ENCODE assay signal across 12 cellular contexts in genomic region chr17:792277-792676, GRCh38. TPM values are rescaled to one million over a fixed set of nuclear protein-coding genes. Genes with fewer than 3 reads are reported as not detected.
DNase-seq lines count a peak whose midpoint lies in the region; TF ChIP-seq lines count a peak whose summit lies in the region.
"Had no signal": no experiment of that assay in that cellular context is flagged by ENCODE, and none has a peak within 500 bp of the region (broad histone marks: within the 10 kb centered on the region; RNA-seq: fewer than 3 reads in every experiment).

No MANE protein-coding gene starts in this region.

- intact Hi-C loops in esophagus squamous epithelium (cut with DNase I) = loop anchor here (10.0 kb wide), 1 partner anchor 83 kb away; no protein-coding TSS in a partner anchor

- H3K4me3 ChIP-seq in esophagus squamous epithelium (no peak overlapping the region), retinal pigment epithelial cell (ENCODE audit: low read length) (no peak overlapping the region), BE2C (ENCODE audit: low read depth, low read length) (no peak overlapping the region)
- no peak overlapping the region for H3K4me3 ChIP-seq in effector memory CD4-positive, alpha-beta T cell (ENCODE audit: insufficient read depth, low read depth, low read length, poor library complexity, severe bottlenecking)
- H3K4me3 ChIP-seq: BLaER1 treated with 17β-estradiol and CSF1 and Interleukin-3, amounts not matched to agents 10 nM and 100 nM; prostate gland had no signal

- H3K9me3 ChIP-seq in esophagus squamous epithelium = no peaks in the 10 kb centered on the region
- H3K9me3 ChIP-seq in BE2C = no peaks in the 10 kb centered on the region
- H3K9me3 ChIP-seq in effector memory CD4-positive, alpha-beta T cell (ENCODE audit: control insufficient read depth, low read length) = no peaks in the 10 kb centered on the region
- H3K9me3 ChIP-seq: BLaER1 treated with 17β-estradiol and CSF1 and Interleukin-3, amounts not matched to agents 10 nM and 100 nM; prostate gland had no signal

- H3K36me3 ChIP-seq in esophagus squamous epithelium (peaks cover 0 to 49% (median 12%) of the 10 kb centered on the region in 3 donors), BE2C (peaks cover 7% of the 10 kb centered on the region)
- peaks cover 47% of the 10 kb centered on the region for H3K36me3 ChIP-seq in effector memory CD4-positive, alpha-beta T cell (ENCODE audit: control insufficient read depth, insufficient read depth, low read length)

- POLR2A ChIA-PET in RWPE1 (lab: Yijun Ruan, JAX; ENCODE audit: low non-redundant PET) = no interaction called here

- CTCF ChIA-PET in RWPE1 (lab: Yijun Ruan, JAX) = interaction anchor here (1.5 kb wide), 1 partner anchor 189 kb away, joined by 7 read pairs; no protein-coding TSS in a partner anchor

- no peak for TF ChIP-seq POLR2A in esophagus squamous epithelium (IDR thresholded peaks at IDR 0.05)

- 47 to 57% methylated on average over 6 to 8 of the region's 9 CpGs for WGBS in esophagus squamous epithelium, 2 donors

- DNase-seq in HCEC 1CT (peak; percentile 12), RWPE1 (ENCODE audit: low spot score) (no peak), esophagus squamous epithelium (lab: John Stamatoyannopoulos, UW) (no peak), retinal pigment epithelial cell (ENCODE audit: low read depth) (no peak), BE2C (no peak)
- no peak for DNase-seq in activated naive CD4-positive, alpha-beta T cell treated with Interleukin-2 at 50 U/mL for 16 hours
- DNase-seq in effector memory CD4-positive, alpha-beta T cell = no peak
- DNase-seq: activated B cell treated with CpG ODN at 0.5 μM for 24 hours, left colon, NCI-H1092 had no signal

- H3K4me1 ChIP-seq in esophagus squamous epithelium (peaks cover 14 to 80% (median 14%) of the 10 kb centered on the region in 3 donors), BE2C (no peaks in the 10 kb centered on the region)
- no peaks in the 10 kb centered on the region for H3K4me1 ChIP-seq in effector memory CD4-positive, alpha-beta T cell (ENCODE audit: control insufficient read depth, insufficient read depth, low read length, poor library complexity, severe bottlenecking)
- H3K4me1 ChIP-seq: prostate gland had no signal

- H3K27ac ChIP-seq in RWPE1 (peak overlapping the region; percentile 98), esophagus squamous epithelium (peak overlapping the region in 3 of 4 donors; percentile 50 to 95 (median 63))
- no peak overlapping the region for H3K27ac ChIP-seq in effector memory CD4-positive, alpha-beta T cell (ENCODE audit: insufficient read depth, low read length, poor library complexity, severe bottlenecking)
- H3K27ac ChIP-seq: BLaER1 treated with 17β-estradiol and CSF1 and Interleukin-3, amounts not matched to agents 10 nM and 100 nM; prostate gland had no signal

- TF ChIP-seq CTCF in RWPE1 (conservative IDR thresholded peaks at IDR 0.05; ENCODE audit: low read depth) = no peak
- TF ChIP-seq CTCF in esophagus squamous epithelium (IDR thresholded peaks at IDR 0.05) = no peak
- peak; percentile 18 for TF ChIP-seq CTCF in retinal pigment epithelial cell (conservative IDR thresholded peaks at IDR 0.05; ENCODE audit: low read depth, low read length)
- no peak for TF ChIP-seq CTCF in BE2C (IDR thresholded peaks at IDR 0.05; ENCODE audit: low read depth, low read length)

- no peaks in the 10 kb centered on the region for H3K27me3 ChIP-seq in esophagus squamous epithelium
- H3K27me3 ChIP-seq in BE2C = no peaks in the 10 kb centered on the region
- no peaks in the 10 kb centered on the region for H3K27me3 ChIP-seq in effector memory CD4-positive, alpha-beta T cell (replicated peaks; ENCODE audit: control insufficient read depth, insufficient read depth, low read length, poor library complexity, severe bottlenecking)
- H3K27me3 ChIP-seq: BLaER1 treated with 17β-estradiol and CSF1 and Interleukin-3, amounts not matched to agents 10 nM and 100 nM had no signal

RNA-seq across cellular contexts. Expression of gene MRM3, which starts 10.1 kb away (rescaled TPM):
- 10 to 100 TPM; 15.7 to 25.7 (median 18.7) TPM for total RNA-seq in esophagus squamous epithelium
- polyA plus RNA-seq in BE2C (2012; ENCODE audit: insufficient read depth, insufficient read length, low read depth) = 23.0 TPM

RNA-seq across cellular contexts. Expression of gene GLOD4, which starts 10.2 kb away (rescaled TPM):
- total RNA-seq in esophagus squamous epithelium = 10 to 100 TPM; 37.4 to 89.2 (median 46.0) TPM
- 109 TPM for polyA plus RNA-seq in BE2C (2012; ENCODE audit: insufficient read depth, insufficient read length, low read depth)

RNA-seq across cellular contexts. Expression of gene GEMIN4, which starts 40.2 kb away (rescaled TPM):
- total RNA-seq in esophagus squamous epithelium = 10 to 100 TPM; 16.6 to 33.0 (median 20.1) TPM
- polyA plus RNA-seq in BE2C (2012; ENCODE audit: insufficient read depth, insufficient read length, low read depth) = 10.3 TPM

RNA-seq across cellular contexts. Expression of gene TLCD3A, which starts 59.9 kb away (rescaled TPM):
- 10 to 100 TPM; 12.7 to 31.9 (median 20.9) TPM for total RNA-seq in esophagus squamous epithelium
- polyA plus RNA-seq in BE2C (2012; ENCODE audit: insufficient read depth, insufficient read length, low read depth) = 8.8 TPM
